In the genomic region with DNA sequence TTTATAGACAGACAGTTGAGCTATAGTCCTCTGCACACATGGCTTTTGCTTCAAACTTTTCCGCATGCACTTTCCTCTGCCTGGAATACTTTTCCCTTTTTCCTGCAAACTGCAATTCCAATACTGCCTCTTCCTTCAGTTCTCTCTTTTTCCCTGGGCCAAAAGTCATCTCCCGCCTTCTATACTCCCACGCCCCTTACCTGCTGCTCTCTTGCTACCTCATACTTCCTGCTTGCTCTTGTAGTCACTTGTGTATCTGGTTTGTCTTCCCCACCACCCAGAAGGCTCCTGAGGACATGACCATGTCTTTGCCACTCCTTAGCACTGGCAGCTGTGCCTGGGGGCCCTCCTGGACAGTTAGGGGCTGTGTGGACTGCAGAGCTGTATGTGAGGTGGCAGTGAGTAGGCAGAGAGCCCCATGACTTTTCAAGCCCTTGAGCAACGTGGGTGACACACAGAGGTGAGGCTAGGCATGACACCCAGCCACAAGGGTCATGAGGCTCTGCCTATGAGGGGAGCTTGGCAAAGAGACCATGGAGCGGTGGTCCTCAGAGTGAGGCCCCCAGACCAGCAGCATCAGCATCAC, we compare ENCODE assay signal across 1 cellular context.
TF ChIP-seq lines count a peak whose summit lies in the region.

No MANE protein-coding gene starts in this region.

TF ChIP-seq in HCT116, 20 proteins besides CTCF, POLR2A, EP300 and RAD21 (continued from another document):
- no peak for TF ChIP-seq CBX3 (IDR thresholded peaks at IDR 0.05; ENCODE audit: low read depth)
- TF ChIP-seq MAX (IDR thresholded peaks at IDR 0.05), result no peak
- TF ChIP-seq ZNF274 (IDR thresholded peaks at IDR 0.05; ENCODE audit: low read depth, low read length), result no peak
- no peak for TF ChIP-seq EZH2phosphoT487 (IDR thresholded peaks at IDR 0.05; ENCODE audit: borderline replicate concordance)
- no peak for TF ChIP-seq ZFX (IDR thresholded peaks at IDR 0.05)
- TF ChIP-seq JUND (IDR thresholded peaks at IDR 0.05), result no peak
TF ChIP-seq in HCT116: peak in this region for 0.
